In genomic region chr7:99408347-99409191, GRCh38 we compare ENCODE assay signal across 8 cellular contexts. TPM values are rescaled to one million over a fixed set of nuclear protein-coding genes. Genes with fewer than 3 reads are reported as not detected.
DNase-seq lines count a peak whose midpoint lies in the region; ATAC-seq and TF ChIP-seq lines count a peak whose summit lies in the region.

Gene BUD31, plus strand, starts transcription at chr7:99408969. Its CDS starts 2,124 bp downstream, at chr7:99411093.
Gene PDAP1, minus strand, starts transcription at chr7:99408597. Its CDS starts 49 bp downstream, at chr7:99408548.

- H3K4me3 ChIP-seq in AG10803 (ENCODE audit: low read length) (peak within 1 kb of the TSS; percentile 100), kidney epithelial cell (ENCODE audit: low read depth, low read length) (peak within 1 kb of the TSS; percentile 99)

- TF ChIP-seq CTCF in AG10803 (conservative IDR thresholded peaks at IDR 0.05; ENCODE audit: low read length) (no peak), kidney epithelial cell (IDR thresholded peaks at IDR 0.05; ENCODE audit: insufficient read depth, low read length, poor library complexity, severe bottlenecking) (no peak)

- H3K36me3 ChIP-seq in kidney epithelial cell (ENCODE audit: control insufficient read depth, insufficient read depth, low read length) = peaks cover 3% of the 10 kb centered on the region

- DNase-seq in AG10803 (ENCODE audit: low read depth) = peak; percentile 95
- peak; percentile 86 for DNase-seq in NCI-H460 (ENCODE audit: extremely low read depth, low read depth)
- DNase-seq in activated CD4-positive, alpha-beta T cell treated with anti-CD3 and anti-CD28 coated beads for 1 hour = peak; percentile 93
- DNase-seq in cerebellum (ENCODE audit: low spot score) = peak; percentile 96
- peak; percentile 81 for DNase-seq in kidney epithelial cell (ENCODE audit: low read depth)
- peak; percentile 83 to 88 for DNase-seq in stimulated activated CD4-positive, alpha-beta T cell treated with anti-CD3 and anti-CD28 coated beads, Interleukin-15, amount 100 ng/mL, for 48 hours (ENCODE audit: low read depth in 2 of 2)

- H3K27me3 ChIP-seq in kidney epithelial cell (ENCODE audit: control insufficient read depth, insufficient read depth, low read length) = no peaks in the 10 kb centered on the region

- ATAC-seq in GM19043 (IDR thresholded peaks at IDR 0.05; ENCODE audit: low read depth, unreplicated experiment) = peak; percentile 82
- ATAC-seq in HG03378 (IDR thresholded peaks at IDR 0.05; ENCODE audit: unreplicated experiment) = peak; percentile 80

RNA-seq across cellular contexts. Expression of gene BUD31, which starts in this region (rescaled TPM):
- total RNA-seq in NCI-H460 (2014; rRNA removed; shearing (Covaris generic)) = 211 and 220 TPM in 2 replicates
- 68.1 and 90.7 TPM in 2 replicates for polyA plus RNA-seq in NCI-H460 (2014; cell fraction: nucleus; rRNA removed)
- 34.9 TPM for total RNA-seq in cerebellum
- total RNA-seq in kidney epithelial cell = 146 and 153 TPM in 2 replicates

RNA-seq across cellular contexts. Expression of gene PDAP1, which starts in this region (rescaled TPM):
- total RNA-seq in NCI-H460 (2014; rRNA removed; shearing (Covaris generic)) = 67.2 and 72.1 TPM in 2 replicates
- 109 and 115 TPM in 2 replicates for polyA plus RNA-seq in NCI-H460 (2014; cell fraction: nucleus; rRNA removed)
- 15.3 TPM for total RNA-seq in cerebellum
- 123 and 133 TPM in 2 replicates for total RNA-seq in kidney epithelial cell

Comparison
In these comparisons a context has a peak if more than half of its experiments do, and no peak if none do; other contexts are left out.
1. Peak in every context shown above with its lines: DNase-seq, ATAC-seq and H3K4me3 ChIP-seq.